In genomic region chr12:3872800-3873636, GRCh38 we compare ENCODE assay signal across 1 cellular context.
TF ChIP-seq lines count a peak whose summit lies in the region.

PARP11 (minus strand) TSS chr12:3873399; CDS start chr12:3873229, 170 bp downstream.

TF ChIP-seq in GM12878, 131 proteins besides CTCF, POLR2A, EP300 and RAD21 (continued from another document):
- TF ChIP-seq ZNF687 (IDR thresholded peaks at IDR 0.05) (no peak), HCFC1 (IDR thresholded peaks at IDR 0.05; ENCODE audit: low read length) (peak; percentile 33; the same call in 1 of the 2 replicates)
TF ChIP-seq in GM12878: peak in this region for 25.
